ENCODE assay signal across 12 cellular contexts in the genomic region with DNA sequence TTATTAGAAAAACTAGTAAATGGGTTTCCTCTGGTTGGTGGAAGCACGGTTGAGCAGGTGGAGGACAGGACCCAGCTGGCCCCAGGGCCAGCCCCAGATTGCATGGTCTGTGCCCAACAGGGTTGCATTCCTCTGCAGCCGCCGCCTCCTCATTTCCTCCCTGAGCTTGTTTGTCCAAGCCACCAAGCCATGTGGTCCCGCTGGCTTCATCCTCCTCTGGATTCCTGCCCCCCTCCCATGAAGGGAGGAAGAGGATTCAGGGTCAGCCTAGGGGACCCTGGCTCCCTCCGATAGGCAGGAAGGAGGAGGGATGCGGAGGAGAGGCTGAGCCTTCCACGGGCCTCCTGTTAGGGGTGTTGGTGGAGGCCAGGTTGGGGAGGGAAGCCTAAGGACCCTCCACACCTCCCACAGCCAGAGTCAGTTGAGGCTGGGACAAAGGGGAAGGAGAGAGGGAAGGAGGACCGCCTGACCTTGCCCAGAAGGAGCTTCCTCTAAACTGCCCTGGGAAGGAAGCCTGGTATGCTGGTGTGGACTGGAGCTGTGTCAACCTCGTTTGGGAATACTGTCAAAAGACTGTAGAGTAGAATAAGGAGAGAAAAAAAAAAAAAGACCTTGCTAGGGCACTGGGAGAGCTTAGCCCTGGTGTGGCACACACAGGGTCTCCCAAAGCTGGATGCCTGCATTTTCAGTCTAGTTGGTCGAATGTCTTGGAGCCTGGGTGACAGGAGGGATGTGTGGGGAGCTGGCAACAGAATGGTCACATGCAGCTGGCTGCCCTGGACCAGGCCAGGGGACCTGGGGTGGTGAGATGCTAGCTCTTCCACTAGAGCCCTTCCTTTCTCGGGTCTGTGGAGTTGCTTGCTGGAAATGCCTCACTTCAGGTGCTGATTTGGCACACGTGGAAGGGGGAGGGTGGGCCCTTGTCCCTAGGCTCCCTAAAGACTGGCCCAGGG. TPM values are rescaled to one million over a fixed set of nuclear protein-coding genes. Genes with fewer than 3 reads are reported as not detected.
DNase-seq lines count a peak whose midpoint lies in the region; ATAC-seq and TF ChIP-seq lines count a peak whose summit lies in the region.
"Had no signal": no experiment of that assay in that cellular context is flagged by ENCODE, and none has a peak within 500 bp of the region (broad histone marks: within the 10 kb centered on the region; RNA-seq: fewer than 3 reads in every experiment).

No MANE protein-coding gene starts in this region.

- no peak for TF ChIP-seq POLR2A in lower leg skin (IDR thresholded peaks at IDR 0.05)

- H3K36me3 Mint-ChIP-seq in activated T-cell treated with anti-CD3 and anti-CD28 coated beads, Interleukin-2, amount 50 U/mL, for 24 hours (ENCODE audit: low read depth): peaks cover 12% of the 10 kb centered on the region
- peaks cover 59% of the 10 kb centered on the region for H3K36me3 Mint-ChIP-seq in nephron (ENCODE audit: low read depth)

- H3K4me3 ChIP-seq in lower leg skin (ENCODE audit: low read depth, poor library complexity, severe bottlenecking): no peak overlapping the region

- intact Hi-C loops in lower leg skin (cut with DNase I; ENCODE audit: low total_unique reads): no loop called here

- peaks cover 10% of the 10 kb centered on the region for H3K4me1 Mint-ChIP-seq in activated T-cell treated with anti-CD3 and anti-CD28 coated beads, Interleukin-2, amount 50 U/mL, for 24 hours (ENCODE audit: low read depth)
- H3K4me1 Mint-ChIP-seq in nephron: peaks cover 15% of the 10 kb centered on the region
- H3K4me1 Mint-ChIP-seq: stimulated activated naive CD8-positive, alpha-beta T cell treated with anti-CD3 and anti-CD28 coated beads, Interleukin-15, amount 100 ng/mL, for 72 hours had no signal

- no peaks in the 10 kb centered on the region for H3K27me3 Mint-ChIP-seq in activated T-cell treated with anti-CD3 and anti-CD28 coated beads, Interleukin-2, amount 50 U/mL, for 24 hours
- no peaks in the 10 kb centered on the region for H3K27me3 Mint-ChIP-seq in nephron (ENCODE audit: low read depth)
- H3K27me3 Mint-ChIP-seq: stimulated activated naive CD8-positive, alpha-beta T cell treated with anti-CD3 and anti-CD28 coated beads, Interleukin-15, amount 100 ng/mL, for 72 hours had no signal

- no peak for TF ChIP-seq CTCF in nephron (IDR thresholded peaks at IDR 0.05; ENCODE audit: unreplicated experiment in 3 of 3)
- TF ChIP-seq CTCF in lower leg skin (IDR thresholded peaks at IDR 0.05): no peak

- no peak for DNase-seq in activated T-cell treated with anti-CD3 and anti-CD28 coated beads, Interleukin-2, amount 50 U/mL, for 24 hours
- no peak for DNase-seq in activated T-cell treated with anti-CD3 and anti-CD28 coated beads for 4 hours
- DNase-seq in ureter (ENCODE audit: low spot score): peak; percentile 72
- DNase-seq in NCI-H2107 (lab: John Stamatoyannopoulos, UW): no peak
- no peak for DNase-seq in lower leg skin (ENCODE audit: low spot score in 2 of 2)
- no peak for DNase-seq in HT-29 (ENCODE audit: low spot score)
- DNase-seq: activated CD8-positive, alpha-beta memory T cell treated with anti-CD3 and anti-CD28 coated beads, Interleukin-2, amount 50 U/mL, for 4 hours; NCI-H2171 treated with DMSO at 0.1 percent for 48 hours; stimulated activated CD4-positive, alpha-beta T cell treated with anti-CD3 and anti-CD28 coated beads, Interleukin-2, amount 100 ng/mL, for 24 hours; stimulated activated naive CD8-positive, alpha-beta T cell treated with anti-CD3 and anti-CD28 coated beads, Interleukin-15, amount 100 ng/mL, for 72 hours had no signal

- WGBS in lower leg skin, 2 donors: 58 to 61% methylated on average over 12 of the region's 12 CpGs

- peak; percentile 4 for ATAC-seq in esophagus mucosa
- ATAC-seq: stimulated activated naive CD8-positive, alpha-beta T cell treated with anti-CD3 and anti-CD28 coated beads, Interleukin-15, amount 100 ng/mL, for 72 hours had no signal

- peak overlapping the region; percentile 11 for H3K27ac Mint-ChIP-seq in activated T-cell treated with anti-CD3 and anti-CD28 coated beads, Interleukin-2, amount 50 U/mL, for 24 hours
- H3K27ac Mint-ChIP-seq in nephron: peak overlapping the region; percentile 75 to 97 (median 92)

- no peaks in the 10 kb centered on the region for H3K9me3 Mint-ChIP-seq in activated T-cell treated with anti-CD3 and anti-CD28 coated beads, Interleukin-2, amount 50 U/mL, for 24 hours
- no peaks in the 10 kb centered on the region for H3K9me3 Mint-ChIP-seq in nephron
- H3K9me3 Mint-ChIP-seq: stimulated activated naive CD8-positive, alpha-beta T cell treated with anti-CD3 and anti-CD28 coated beads, Interleukin-15, amount 100 ng/mL, for 72 hours had no signal

- H3K4me3 Mint-ChIP-seq in activated T-cell treated with anti-CD3 and anti-CD28 coated beads, Interleukin-2, amount 50 U/mL, for 24 hours: no peak overlapping the region
- peak overlapping the region in 1 of 3 experiments; percentile 48 for H3K4me3 Mint-ChIP-seq in nephron
- H3K4me3 Mint-ChIP-seq: stimulated activated naive CD8-positive, alpha-beta T cell treated with anti-CD3 and anti-CD28 coated beads, Interleukin-15, amount 100 ng/mL, for 72 hours had no signal

RNA-seq across cellular contexts. Expression of a gene that starts 42.4 kb away (rescaled TPM):
- total RNA-seq in esophagus mucosa (62.9 TPM), ureter (111 TPM), lower leg skin (100 to 1,000 TPM in 3 of 4 donors, 10 to 100 TPM in 1; 92.9 to 178 (median 125) TPM)
- total RNA-seq in HT-29 (2014; rRNA removed; shearing (Covaris generic)): 59.2 and 62.9 TPM in 2 replicates
